Comparison of ENCODE assay signal across 9 cellular contexts in the genomic region with DNA sequence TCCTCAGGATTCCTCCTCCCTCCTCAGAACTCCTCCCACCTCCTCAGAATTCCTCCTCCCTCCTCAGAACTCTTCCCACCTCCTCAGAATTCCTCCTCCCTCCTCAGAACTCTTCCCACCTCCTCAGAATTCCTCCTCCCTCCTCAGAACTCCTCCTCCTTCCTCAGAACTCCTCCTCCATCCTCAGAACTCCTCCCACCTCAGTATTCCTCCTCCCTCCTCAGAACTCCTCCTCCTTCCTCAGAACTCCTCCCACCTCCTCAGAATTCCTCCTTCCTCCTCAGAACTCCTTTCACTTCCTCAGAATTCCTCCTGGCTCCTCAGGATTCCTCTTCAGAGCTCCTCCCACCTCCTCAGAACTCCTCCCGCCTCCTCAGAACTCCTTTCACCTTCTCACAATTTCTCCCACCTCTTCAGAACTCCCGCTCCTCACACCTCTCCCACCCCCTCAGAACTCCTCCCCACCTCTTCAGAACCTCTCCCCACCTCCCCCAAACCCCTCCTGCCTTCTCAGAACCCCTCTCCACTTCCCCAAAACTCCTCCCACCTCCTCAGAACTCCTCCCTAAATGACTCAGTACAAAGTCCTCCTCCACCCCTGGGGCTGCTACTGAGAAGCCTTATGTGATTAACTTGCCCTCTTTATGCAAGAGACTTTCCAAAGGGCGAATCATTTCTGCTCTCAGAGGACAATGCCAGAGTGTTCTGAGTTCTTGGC. TPM values are rescaled to one million over a fixed set of nuclear protein-coding genes. Genes with fewer than 3 reads are reported as not detected.
A peak's percentile ranks its signal among the peaks of the same experiment; 100 is the strongest.
DNase-seq lines count a peak whose midpoint lies in the region; ATAC-seq, FAIRE-seq and TF ChIP-seq lines count a peak whose summit lies in the region.
"Had no signal": no experiment of that assay in that cellular context is flagged by ENCODE, and none has a peak within 500 bp of the region (broad histone marks: within the 10 kb centered on the region; RNA-seq: fewer than 3 reads in every experiment).

No MANE protein-coding gene starts in this region.

- H3K4me1 ChIP-seq in ACC112 (ENCODE audit: control insufficient read depth, insufficient read depth, low read length, unreplicated experiment) (peaks cover 17% of the 10 kb centered on the region), keratinocyte (ENCODE audit: control insufficient read depth, extremely low read depth, insufficient read depth, low read length) (peaks cover 6% of the 10 kb centered on the region)

- dilution Hi-C loops in keratinocyte (cut with MboI; ENCODE audit: extremely low pct_ligation_motif_present, low sequenced_read_pairs), result no loop called here

- ATAC-seq in left lobe of liver, result no peak

- H3K27me3 ChIP-seq in ACC112 (ENCODE audit: insufficient read depth, low read length) (no peaks in the 10 kb centered on the region), keratinocyte (ENCODE audit: control insufficient read depth, extremely low read depth, insufficient read depth, low read length) (no peaks in the 10 kb centered on the region)

- TF ChIP-seq CTCF in keratinocyte (optimal IDR thresholded peaks at IDR 0.05 in 1 of 3, IDR thresholded peaks at IDR 0.05 in 1 of 3, conservative IDR thresholded peaks at IDR 0.05 in 1 of 3; ENCODE audit: extremely low read depth in 1 of 3, insufficient read depth in 2 of 3, low read length in 3 of 3) (no peak), GM13976 (IDR thresholded peaks at IDR 0.05; ENCODE audit: borderline replicate concordance, control extremely low read depth, extremely low read depth, insufficient read depth, missing control alignments) (no peak)

- no peak overlapping the region for H3K4me3 ChIP-seq in ACC112 (ENCODE audit: low read depth, low read length)
- no peak overlapping the region for H3K4me3 ChIP-seq in keratinocyte (ENCODE audit: control insufficient read depth in 2 of 3, extremely low read depth in 1 of 3, insufficient read depth in 2 of 3, low read depth in 1 of 3, low read length in 3 of 3)

- DNase-seq in HT-29 (ENCODE audit: low spot score), result peak; percentile 83
- peak; percentile 38 to 39 for DNase-seq in activated T-cell treated with anti-CD3 and anti-CD28 coated beads, Interleukin-2, amount 50 U/mL, for 48 hours
- peak; percentile 69 for DNase-seq in keratinocyte (ENCODE audit: low read depth, low spot score)
- DNase-seq in NCI-H82 treated with DMSO at 0.1 percent for 48 hours (lab: John Stamatoyannopoulos, UW; ENCODE audit: unreplicated experiment), result no peak
- DNase-seq in ureter (ENCODE audit: low spot score), result no peak
- DNase-seq in GM13976 (ENCODE audit: low spot score), result no peak
- DNase-seq in left lobe of liver (ENCODE audit: low spot score), result no peak

- no peak overlapping the region for H2AFZ ChIP-seq in ACC112 (ENCODE audit: low read length, unreplicated experiment)
- H2AFZ ChIP-seq in keratinocyte (ENCODE audit: control insufficient read depth, low read length), result peak overlapping the region; percentile 37

- FAIRE-seq in keratinocyte (lab: Jason Lieb, UNC), result peak; percentile 95

- no peaks in the 10 kb centered on the region for H3K79me2 ChIP-seq in ACC112 (ENCODE audit: control insufficient read depth, insufficient read depth, low read length, unreplicated experiment)
- no peaks in the 10 kb centered on the region for H3K79me2 ChIP-seq in keratinocyte (ENCODE audit: control insufficient read depth, insufficient read depth, low read length)

- H3K27ac ChIP-seq in ACC112 (ENCODE audit: low read depth, low read length), result peak overlapping the region; percentile 60
- peak overlapping the region; percentile 52 for H3K27ac ChIP-seq in keratinocyte (ENCODE audit: control insufficient read depth, insufficient read depth, low read length)

- no peak overlapping the region for H3K9ac ChIP-seq in keratinocyte (ENCODE audit: control insufficient read depth, extremely low read depth, insufficient read depth, low read length)

- no peaks in the 10 kb centered on the region for H3K9me3 ChIP-seq in keratinocyte (ENCODE audit: control insufficient read depth, low read depth, low read length)

- H4K20me1 ChIP-seq in keratinocyte (ENCODE audit: control insufficient read depth, extremely low read depth, insufficient read depth, low read length), result no peaks in the 10 kb centered on the region

- in situ Hi-C loops in GM13976 (cut with MboI; ENCODE audit: low sequenced_read_pairs, unreplicated experiment), result no loop called here

- no peaks in the 10 kb centered on the region for H3K9me1 ChIP-seq in keratinocyte (ENCODE audit: control insufficient read depth, extremely low read depth, insufficient read depth, low read length)

- H3K36me3 ChIP-seq in ACC112 (ENCODE audit: insufficient read depth, low read length) (no peaks in the 10 kb centered on the region), keratinocyte (ENCODE audit: control insufficient read depth in 2 of 2, extremely low read depth in 1 of 2, insufficient read depth in 2 of 2, low read length in 2 of 2) (peaks cover 0 to 7% of the 10 kb centered on the region in 2 experiments)

- H3K4me2 ChIP-seq in keratinocyte (ENCODE audit: control insufficient read depth, extremely low read depth, insufficient read depth, low read depth, low read length), result peak overlapping the region; percentile 40

RNA-seq across cellular contexts. Expression of a gene that starts 23.2 kb away (rescaled TPM):
- not detected in 2 replicates for total RNA-seq in HT-29 (2014; rRNA removed; shearing (Covaris generic))
- polyA plus RNA-seq in keratinocyte, result not detected in 3 replicates
- polyA plus RNA-seq in keratinocyte (2011; ENCODE audit: low read depth), result 0.69 TPM
- not detected in 2 replicates for polyA plus RNA-seq in keratinocyte (2011; cell fraction: cytosol; rRNA removed)
- polyA plus RNA-seq in keratinocyte (2011; cell fraction: nucleus; rRNA removed), result not detected in 2 replicates
- polyA plus RNA-seq in keratinocyte (2012; ENCODE audit: low replicate concordance), result 2.6 TPM in 1 of 2 replicates, not detected in the other
- polyA minus RNA-seq in keratinocyte, result not detected in 3 replicates
- polyA minus RNA-seq in keratinocyte (2011; cell fraction: cytosol; rRNA and poly(A)+ RNA removed), result not detected
- not detected in 2 replicates for polyA minus RNA-seq in keratinocyte (2011; cell fraction: nucleus; rRNA and poly(A)+ RNA removed)
- total RNA-seq in ureter, result 4.2 TPM
- total RNA-seq in left lobe of liver, result not detected
- total RNA-seq: T-helper 2 cell treated with Interferon-gamma antibody and Interleukin-4, amounts not matched to agents 100 ng/mL and 5 ng/mL, for 36 hours had no signal

Comparison
In these comparisons a context has a peak if more than half of its experiments do, and no peak if none do; other contexts are left out.
1. DNase-seq: peak in HT-29 (single experiment), activated T-cell treated with anti-CD3 and anti-CD28 coated beads, Interleukin-2, amount 50 U/mL, for 48 hours (2 of 2) and keratinocyte (single experiment); none in NCI-H82 treated with DMSO at 0.1 percent for 48 hours (single experiment), ureter (single experiment), GM13976 (single experiment) and left lobe of liver (single experiment).